In the genomic region with DNA sequence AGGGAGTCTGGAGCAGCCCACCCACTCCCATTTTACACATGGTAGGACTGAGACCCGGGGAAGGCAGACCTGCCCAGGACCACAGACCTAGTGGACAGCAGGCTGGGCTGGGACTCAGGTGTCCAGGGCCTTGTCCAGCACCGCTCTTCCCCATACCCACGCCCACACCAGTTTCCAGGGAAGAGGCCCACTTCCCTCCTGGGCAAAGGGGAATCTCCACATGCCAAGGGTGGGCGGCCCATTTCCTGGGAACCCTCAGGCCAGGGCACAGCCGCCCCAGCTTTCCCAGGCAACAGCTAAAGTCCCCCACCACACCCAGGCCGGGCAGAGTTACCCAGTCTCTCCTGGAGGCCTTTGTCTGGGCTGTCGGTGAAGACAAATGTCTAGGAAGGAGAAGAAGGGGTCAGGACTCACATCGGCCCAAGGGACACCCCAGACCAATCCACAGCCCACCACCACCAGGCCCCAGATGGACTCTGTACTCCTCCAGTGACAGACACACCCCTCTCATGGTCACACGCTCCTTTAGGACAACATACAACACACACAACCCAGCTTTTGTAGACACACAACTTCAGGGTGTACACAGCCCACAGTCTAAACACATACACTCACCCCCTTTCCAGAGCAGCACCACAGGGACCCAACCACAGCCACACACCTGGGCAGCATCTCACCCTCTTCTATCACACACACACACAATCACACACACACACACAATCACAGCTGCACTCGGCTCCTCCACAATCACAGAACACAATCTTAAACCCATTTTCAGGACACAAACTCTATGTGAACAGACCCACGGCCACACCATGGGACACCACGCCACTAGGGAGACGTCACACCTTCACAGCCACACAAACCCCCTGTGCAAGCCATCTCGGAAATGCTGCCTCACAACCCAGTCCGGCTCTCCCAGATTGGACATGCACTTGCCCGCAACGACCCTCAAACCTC, we compare ENCODE assay signal across 21 cellular contexts. TPM values are rescaled to one million over a fixed set of nuclear protein-coding genes. Genes with fewer than 3 reads are reported as not detected.
A peak's percentile ranks its signal among the peaks of the same experiment; 100 is the strongest.
DNase-seq lines count a peak whose midpoint lies in the region; ATAC-seq and TF ChIP-seq lines count a peak whose summit lies in the region.
"Had no signal": no experiment of that assay in that cellular context is flagged by ENCODE, and none has a peak within 500 bp of the region (broad histone marks: within the 10 kb centered on the region; RNA-seq: fewer than 3 reads in every experiment).

No MANE protein-coding gene starts in this region.

- no peak for ATAC-seq in CD8-positive, alpha-beta T cell
- no peak for ATAC-seq in activated T-helper 17 cell treated with anti-CD3 and anti-CD28 coated beads, Interleukin-2, amount 50 U/mL, for 72 hours (replicated peaks)
- no peak for ATAC-seq in GM19455 (IDR thresholded peaks at IDR 0.05; ENCODE audit: unreplicated experiment)
- ATAC-seq: lower lobe of right lung, PC-3 had no signal

- H2BK5ac ChIP-seq in mesendoderm (ENCODE audit: low read length): no peak overlapping the region

- no peak for TF ChIP-seq CTCF in CD8-positive, alpha-beta T cell (IDR thresholded peaks at IDR 0.05)

- no CpG with 5 or more reads among the region's 17 CpGs for whole genome bisulfite sequencing in mesendoderm (ENCODE audit: extremely low coverage, insufficient coverage, low lambda C conversion rate)

- peaks cover 54% of the 10 kb centered on the region for H3K36me3 ChIP-seq in CD8-positive, alpha-beta T cell (ENCODE audit: insufficient read depth, low read length)
- no peaks in the 10 kb centered on the region for H3K36me3 ChIP-seq in mesendoderm (ENCODE audit: control insufficient read depth, insufficient read depth, low read length)
- H3K36me3 ChIP-seq: ascending aorta had no signal

- H2BK15ac ChIP-seq in mesendoderm (replicated peaks; ENCODE audit: low read depth): no peak overlapping the region

- H3K27me3 ChIP-seq in CD8-positive, alpha-beta T cell (ENCODE audit: insufficient read depth, low read length): no peaks in the 10 kb centered on the region
- no peaks in the 10 kb centered on the region for H3K27me3 ChIP-seq in mesendoderm (ENCODE audit: insufficient read depth, low read length, poor library complexity)
- H3K27me3 ChIP-seq: ascending aorta, testis had no signal

- CTCF ChIA-PET in CD8-positive, alpha-beta T cell (lab: Charles Lee): interaction anchor here (1.0 to 3.3 kb wide), 3 partner anchors 8 to 18 kb away, joined by 5 to 18 read pairs (median 12); no protein-coding TSS in a partner anchor

- H2AK5ac ChIP-seq in mesendoderm (ENCODE audit: low read length): no peak overlapping the region

- H3K27ac Mint-ChIP-seq in CD8-positive, alpha-beta T cell: peak overlapping the region; percentile 98
- peak overlapping the region; percentile 61 for H3K27ac Mint-ChIP-seq in activated T-helper 17 cell treated with anti-CD3 and anti-CD28 coated beads, Interleukin-2, amount 50 U/mL, for 72 hours
- H3K27ac Mint-ChIP-seq: endodermal cell, HFFc6 had no signal

- no peak overlapping the region for H3K4me2 ChIP-seq in mesendoderm (ENCODE audit: low read length)

- no peaks in the 10 kb centered on the region for H3K9me3 Mint-ChIP-seq in CD8-positive, alpha-beta T cell
- H3K9me3 Mint-ChIP-seq in activated T-helper 17 cell treated with anti-CD3 and anti-CD28 coated beads, Interleukin-2, amount 50 U/mL, for 72 hours: no peaks in the 10 kb centered on the region
- H3K9me3 Mint-ChIP-seq: endodermal cell, HFFc6 had no signal

- H3K4me1 Mint-ChIP-seq in CD8-positive, alpha-beta T cell (ENCODE audit: low read depth): peaks cover 47% of the 10 kb centered on the region
- H3K4me1 Mint-ChIP-seq in activated T-helper 17 cell treated with anti-CD3 and anti-CD28 coated beads, Interleukin-2, amount 50 U/mL, for 72 hours: peaks cover 26% of the 10 kb centered on the region

- H3K9ac ChIP-seq in mesendoderm (ENCODE audit: low read length): no peak overlapping the region
- H3K9ac ChIP-seq: parathyroid adenoma had no signal

- peaks cover 32% of the 10 kb centered on the region for H3K4me1 ChIP-seq in CD8-positive, alpha-beta T cell (ENCODE audit: insufficient read depth, low read length)
- no peaks in the 10 kb centered on the region for H3K4me1 ChIP-seq in mesendoderm (ENCODE audit: control insufficient read depth, low read depth, low read length)
- H3K4me1 ChIP-seq: parathyroid adenoma, testis had no signal

- no peak overlapping the region for H3K4ac ChIP-seq in mesendoderm (ENCODE audit: low read depth, low read length)

- H3K27ac ChIP-seq in CD8-positive, alpha-beta T cell (ENCODE audit: low read depth, low read length): no peak overlapping the region
- H3K27ac ChIP-seq in mesendoderm (ENCODE audit: low read depth, low read length): no peak overlapping the region
- H3K27ac ChIP-seq: ascending aorta, lower lobe of right lung, parathyroid adenoma, skin epidermis, testis had no signal

- no peak overlapping the region for H3K4me3 ChIP-seq in CD8-positive, alpha-beta T cell (ENCODE audit: low read depth, low read length)
- H3K4me3 ChIP-seq in mesendoderm (ENCODE audit: low read length): no peak overlapping the region
- H3K4me3 ChIP-seq: ascending aorta, lower lobe of right lung, skin epidermis, testis had no signal

- H2BK120ac ChIP-seq in mesendoderm (ENCODE audit: low read depth, low read length): no peak overlapping the region

- H3K79me2 ChIP-seq in mesendoderm (ENCODE audit: control insufficient read depth, insufficient read depth, low read length): no peaks in the 10 kb centered on the region
- H3K79me2 ChIP-seq: parathyroid adenoma had no signal

- H3K56ac ChIP-seq in mesendoderm (ENCODE audit: low read length): no peak overlapping the region

- no peaks in the 10 kb centered on the region for H3K27me3 Mint-ChIP-seq in CD8-positive, alpha-beta T cell (ENCODE audit: low read depth)
- no peaks in the 10 kb centered on the region for H3K27me3 Mint-ChIP-seq in activated T-helper 17 cell treated with anti-CD3 and anti-CD28 coated beads, Interleukin-2, amount 50 U/mL, for 72 hours

- peaks cover 77% of the 10 kb centered on the region for H3K36me3 Mint-ChIP-seq in CD8-positive, alpha-beta T cell
- peaks cover 96% of the 10 kb centered on the region for H3K36me3 Mint-ChIP-seq in activated T-helper 17 cell treated with anti-CD3 and anti-CD28 coated beads, Interleukin-2, amount 50 U/mL, for 72 hours (ENCODE audit: low read depth)

- peak; percentile 55 for DNase-seq in CD1c-positive myeloid dendritic cell (ENCODE audit: extremely low spot score)
- DNase-seq in CD8-positive, alpha-beta T cell: no peak
- no peak for DNase-seq in mesendoderm
- DNase-seq in NCI-H1694 treated with DMSO at 0.1 percent for 48 hours (lab: John Stamatoyannopoulos, UW): no peak
- no peak for DNase-seq in SKM-1 (lab: John Stamatoyannopoulos, UW; ENCODE audit: unreplicated experiment)
- DNase-seq: activated T-cell treated with anti-CD3 and anti-CD28 coated beads, Interleukin-2, amount 50 U/mL, for 1 hour; endodermal cell; HFFc6; lower lobe of right lung; NCI-H1105 treated with DMSO at 0.1 percent for 48 hours; NCI-H69; PC-3; stimulated activated CD4-positive, alpha-beta T cell treated with anti-CD3 and anti-CD28 coated beads, Interleukin-4, amount 100 ng/mL, for 1 hour; testis had no signal

- H4K5ac ChIP-seq in mesendoderm (ENCODE audit: low read length): no peak overlapping the region

- H3K9me3 ChIP-seq in CD8-positive, alpha-beta T cell (ENCODE audit: low read length): no peaks in the 10 kb centered on the region
- H3K9me3 ChIP-seq: ascending aorta, lower lobe of right lung, testis had no signal

- H3K4me3 Mint-ChIP-seq in CD8-positive, alpha-beta T cell: no peak overlapping the region
- H3K4me3 Mint-ChIP-seq in activated T-helper 17 cell treated with anti-CD3 and anti-CD28 coated beads, Interleukin-2, amount 50 U/mL, for 72 hours: peak overlapping the region; percentile 6
- H3K4me3 Mint-ChIP-seq: endodermal cell, HFFc6 had no signal

- H4K8ac ChIP-seq in mesendoderm (ENCODE audit: low read depth, low read length): no peak overlapping the region

- H3K23ac ChIP-seq in mesendoderm (ENCODE audit: low read length): peak overlapping the region; percentile 45

- POLR2A ChIA-PET in CD8-positive, alpha-beta T cell (lab: Charles Lee): no interaction called here

- H3K18ac ChIP-seq in mesendoderm (ENCODE audit: low read length): no peak overlapping the region

- intact Hi-C loops in CD8-positive, alpha-beta T cell (cut with DNase I, micrococcal nuclease): loop anchor here (10.0 kb wide), 2 partner anchors 204 to 706 kb away; a partner anchor contains a TSS

- no peaks in the 10 kb centered on the region for H3K79me1 ChIP-seq in mesendoderm (ENCODE audit: low read length)

RNA-seq across cellular contexts. Expression of a gene that starts 5.5 kb away (rescaled TPM):
- total RNA-seq in CD8-positive, alpha-beta T cell: 10 to 100 TPM; 63.2 to 63.9 TPM
- total RNA-seq in activated T-helper 17 cell treated with anti-CD3 and anti-CD28 coated beads, Interleukin-2, amount 50 U/mL, for 72 hours: 100 to 1,000 TPM; 170 to 245 TPM
- polyA plus RNA-seq in mesendoderm (2013, experiment 1 of 2): 0.48 TPM
- 0.77 TPM for polyA plus RNA-seq in mesendoderm (2013, experiment 2 of 2)
- total RNA-seq: HFFc6, HT1080, SK-MEL-5 had no signal

RNA-seq across cellular contexts. Expression of a gene that starts 38.5 kb away (rescaled TPM):
- total RNA-seq in CD8-positive, alpha-beta T cell: under 1 TPM in 1 of 2 experiments, not detected in 1; 0.19 TPM
- total RNA-seq in activated T-helper 17 cell treated with anti-CD3 and anti-CD28 coated beads, Interleukin-2, amount 50 U/mL, for 72 hours: under 1 TPM in 1 of 2 donors, not detected in 1; 0.09 TPM
- polyA plus RNA-seq in mesendoderm (2013, experiment 1 of 2): 5.6 TPM
- 5.8 TPM for polyA plus RNA-seq in mesendoderm (2013, experiment 2 of 2)

RNA-seq across cellular contexts. Expression of a gene that starts 53.4 kb away (rescaled TPM):
- not detected for total RNA-seq in CD8-positive, alpha-beta T cell
- 1 to 10 TPM in 1 of 2 donors, under 1 TPM in 1; 0.24 to 2.2 TPM for total RNA-seq in activated T-helper 17 cell treated with anti-CD3 and anti-CD28 coated beads, Interleukin-2, amount 50 U/mL, for 72 hours
- 0.08 TPM for polyA plus RNA-seq in mesendoderm (2013, experiment 1 of 2)
- polyA plus RNA-seq in mesendoderm (2013, experiment 2 of 2): 0.06 TPM
- total RNA-seq: ascending aorta had no signal
